ENCODE assay signal across 24 cellular contexts in genomic region chr13:31350560-31350959, GRCh38.
"Had no signal": no experiment of that assay in that cellular context is flagged by ENCODE, and none has a peak within 500 bp of the region (broad histone marks: within the 10 kb centered on the region; RNA-seq: fewer than 3 reads in every experiment).

No MANE protein-coding gene starts in this region.

- H3K4me3 ChIP-seq: dorsolateral prefrontal cortex, gastrocnemius medialis, left lung, lower lobe of right lung, mucosa of descending colon, sigmoid colon, suprapubic skin, tibial artery, upper lobe of right lung had no signal

- H3K4me3 Mint-ChIP-seq: central memory CD8-positive, alpha-beta T cell; immature natural killer cell; naive thymus-derived CD8-positive, alpha-beta T cell; neural crest cell had no signal

- H3K27ac ChIP-seq: dorsolateral prefrontal cortex, gastrocnemius medialis, left lung, lower lobe of right lung, sigmoid colon, suprapubic skin, tibial artery, upper lobe of right lung had no signal

- H3K4me1 Mint-ChIP-seq: central memory CD8-positive, alpha-beta T cell; immature natural killer cell; naive thymus-derived CD8-positive, alpha-beta T cell had no signal

- DNase-seq: cortex of kidney; dorsolateral prefrontal cortex; effector CD8-positive, alpha-beta T cell; gastrocnemius medialis; glutamatergic neuron; immature natural killer cell; left lung; lower lobe of right lung; mesenchymal stem cell; mucosa of descending colon; naive thymus-derived CD8-positive, alpha-beta T cell; posterior cingulate gyrus; sigmoid colon; small intestine; stimulated activated CD4-positive, alpha-beta T cell treated with anti-CD3 and anti-CD28 coated beads, Interleukin-12 subunit alpha, Interleukin-12 subunit beta, amount 100 ng/mL, for 4 hours; stimulated activated naive CD4-positive, alpha-beta T cell treated with Interleukin-2 at 50 U/mL for 16 hours; tibial artery; upper lobe of right lung had no signal

- H3K36me3 ChIP-seq: gastrocnemius medialis, left lung, lower lobe of right lung, sigmoid colon, suprapubic skin, tibial artery, upper lobe of right lung had no signal

- H3K36me3 Mint-ChIP-seq: immature natural killer cell had no signal

- H3K27ac Mint-ChIP-seq: immature natural killer cell had no signal

- ATAC-seq: esophagus mucosa; gastrocnemius medialis; left lung; lower lobe of right lung; mucosa of descending colon; naive thymus-derived CD8-positive, alpha-beta T cell; upper lobe of right lung had no signal

- H3K4me1 ChIP-seq: gastrocnemius medialis, left lung, lower lobe of right lung, sigmoid colon, suprapubic skin, tibial artery, upper lobe of right lung had no signal

- H3K9me3 ChIP-seq: gastrocnemius medialis, sigmoid colon, suprapubic skin, upper lobe of right lung had no signal

- H3K27me3 ChIP-seq: gastrocnemius medialis, upper lobe of right lung had no signal

- FAIRE-seq: endometrium, keratinocyte, small intestine had no signal
